Comparison of ENCODE assay signal across 27 cellular contexts in the genomic region with DNA sequence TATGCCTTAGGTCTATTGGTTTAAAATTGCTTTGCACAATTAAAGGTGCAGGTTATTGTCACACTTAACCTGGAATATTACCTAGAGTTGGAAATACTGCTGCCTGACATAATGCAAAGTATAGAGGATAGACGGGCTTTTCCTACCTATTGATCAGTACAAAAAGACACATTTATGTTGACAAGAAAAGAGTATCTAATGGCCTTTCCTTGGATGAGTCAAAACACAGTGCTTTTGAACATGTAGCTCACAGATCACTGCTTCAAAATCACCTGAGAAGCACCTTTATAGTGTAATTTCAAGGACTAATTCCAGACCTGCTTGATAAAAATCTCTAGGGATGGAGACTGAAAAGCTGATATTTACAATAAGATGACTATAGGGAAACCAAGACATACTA.
"Had no signal": no experiment of that assay in that cellular context is flagged by ENCODE, and none has a peak within 500 bp of the region (broad histone marks: within the 10 kb centered on the region; RNA-seq: fewer than 3 reads in every experiment).

No MANE protein-coding gene starts in this region.

- H3K9me3 ChIP-seq: colonic mucosa, esophagus muscularis mucosa, esophagus squamous epithelium, gastrocnemius medialis, heart left ventricle had no signal

- H3K4me1 ChIP-seq: colonic mucosa, esophagus muscularis mucosa, esophagus squamous epithelium, foreskin keratinocyte, gastrocnemius medialis, gastroesophageal sphincter, heart left ventricle, heart right ventricle had no signal

- H3K36me3 ChIP-seq: colonic mucosa, esophagus muscularis mucosa, esophagus squamous epithelium, gastrocnemius medialis, gastroesophageal sphincter, heart left ventricle, heart right ventricle had no signal

- FAIRE-seq: colon, endometrium, endothelial cell of umbilical vein, frontal cortex had no signal

- H3K4me3 ChIP-seq: colonic mucosa, coronary artery, dorsolateral prefrontal cortex, esophagus muscularis mucosa, esophagus squamous epithelium, gastrocnemius medialis, gastroesophageal sphincter, heart left ventricle, heart right ventricle had no signal

- DNase-seq: colonic mucosa; cortex of kidney; dermis blood vessel endothelial cell; dorsolateral prefrontal cortex; effector CD4-positive, alpha-beta T cell; effector CD8-positive, alpha-beta T cell; effector memory CD4-positive, alpha-beta T cell; effector memory CD8-positive, alpha-beta T cell; endodermal cell; erythroblast; esophagus squamous epithelium; foreskin fibroblast; foreskin keratinocyte; foreskin melanocyte; gastrocnemius medialis; glutamatergic neuron; head of caudate nucleus; heart left ventricle; heart right ventricle had no signal

- H3K27me3 ChIP-seq: colonic mucosa, dorsolateral prefrontal cortex, esophagus muscularis mucosa, esophagus squamous epithelium, foreskin keratinocyte, gastrocnemius medialis, gastroesophageal sphincter, heart left ventricle, heart right ventricle had no signal

- H3K27ac ChIP-seq: colonic mucosa, coronary artery, dorsolateral prefrontal cortex, epithelial cell of prostate, esophagus muscularis mucosa, esophagus squamous epithelium, foreskin keratinocyte, gastrocnemius medialis, gastroesophageal sphincter, heart left ventricle, heart right ventricle had no signal
